24 cellular contexts compared by ENCODE assay signal in the genomic region with DNA sequence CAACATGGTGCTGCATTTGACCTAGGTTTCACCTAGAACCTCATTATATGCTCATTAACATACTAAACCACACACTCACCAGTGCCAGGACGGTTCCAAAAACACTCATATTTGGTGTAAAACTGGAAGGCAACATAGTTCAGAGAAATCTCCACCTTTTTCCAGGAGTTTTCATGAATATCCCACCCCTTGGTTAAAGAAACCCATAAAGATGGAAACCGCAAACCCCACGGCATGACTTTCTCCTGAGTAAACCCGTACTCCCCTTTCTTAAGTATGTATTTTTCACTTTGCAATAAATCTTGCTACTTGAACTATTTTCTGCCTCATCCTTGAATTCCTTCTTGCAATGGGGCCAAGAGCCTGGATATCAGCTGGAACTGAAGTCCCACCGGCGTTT.
DNase-seq lines count a peak whose midpoint lies in the region; ATAC-seq, FAIRE-seq and TF ChIP-seq lines count a peak whose summit lies in the region.
"Had no signal": no experiment of that assay in that cellular context is flagged by ENCODE, and none has a peak within 500 bp of the region (broad histone marks: within the 10 kb centered on the region; RNA-seq: fewer than 3 reads in every experiment).

No MANE protein-coding gene starts in this region.

- H3K4me3 ChIP-seq in K562: no peak overlapping the region
- H3K4me3 ChIP-seq in breast epithelium: no peak overlapping the region
- H3K4me3 ChIP-seq: A549, GM12878, HAP-1 had no signal

- H3K9me3 ChIP-seq in K562 (replicated peaks; ENCODE audit: control insufficient read depth, insufficient read depth, low read depth, low read length) (no peaks in the 10 kb centered on the region), breast epithelium (no peaks in the 10 kb centered on the region)
- H3K9me3 ChIP-seq: A549, HAP-1 had no signal

- no peak overlapping the region; the same call in 1 of the 2 replicates for H3K4me2 ChIP-seq in K562 (ENCODE audit: insufficient read depth, low read length)
- H3K4me2 ChIP-seq: A549 had no signal

- BruUV-seq in K562 (replicated peaks; lab: Mats Ljungman, UMichigan): no TSS peak

- H3K27ac ChIP-seq in K562 (ENCODE audit: extremely low read depth, low read depth, low read length): no peak overlapping the region
- H3K27ac ChIP-seq in breast epithelium: no peak overlapping the region
- H3K27ac ChIP-seq: A549 had no signal

- in situ Hi-C loops in K562 (cut with MboI): loop anchor here (25.0 kb wide), 1 partner anchor 1353 kb away; no protein-coding TSS in a partner anchor

- TF ChIP-seq POLR2A in K562 (conservative IDR thresholded peaks at IDR 0.05): no peak
- no peak for TF ChIP-seq POLR2A in breast epithelium (IDR thresholded peaks at IDR 0.05)

- H3K27me3 ChIP-seq in K562 (ENCODE audit: control insufficient read depth in 2 of 2, insufficient read depth in 2 of 2, low read length in 2 of 2) (no peaks in the 10 kb centered on the region), breast epithelium (no peaks in the 10 kb centered on the region)

- CTCF ChIA-PET in K562 (lab: Yijun Ruan, JAX; ENCODE audit: low intra/inter-chr PET ratio): no interaction called here

- no peaks in the 10 kb centered on the region for H4K20me1 ChIP-seq in K562 (replicated peaks; ENCODE audit: control insufficient read depth, insufficient read depth, low read length)

- no peak for TF ChIP-seq RAD21 in K562 (CRISPR knock-in tag; conservative IDR thresholded peaks at IDR 0.05 in 1 of 2, IDR thresholded peaks at IDR 0.05 in 1 of 2)

- no peak for TF ChIP-seq EP300 in K562 (IDR thresholded peaks at IDR 0.05; ENCODE audit: low read length)

- DNase-seq in Daoy (ENCODE audit: low read depth) (peak; percentile 38), RCC 7860 (ENCODE audit: low spot score) (peak; percentile 45), K562 (ENCODE audit: extremely low read depth in 1 of 4, low spot score in 3 of 4) (peak in 1 of 4 experiments; percentile 14), NCI-H1436 treated with DMSO at 0.1 percent for 48 hours (lab: John Stamatoyannopoulos, UW) (no peak), breast epithelium (ENCODE audit: low spot score in 2 of 2) (no peak), NCI-H2107 treated with DMSO at 0.1 percent for 48 hours (lab: John Stamatoyannopoulos, UW; ENCODE audit: unreplicated experiment) (no peak)
- DNase-seq: 8988T; ACHN; C1 segment of cervical spinal cord; Calu3; CD4-positive, alpha-beta memory T cell; COR-L47; DMS53; DND-41; EL; GDM1; GOT3; HFFc6 had no signal

- ATAC-seq in K562 (no peak), GM19324 (IDR thresholded peaks at IDR 0.05; ENCODE audit: low FRiP score, unreplicated experiment) (no peak)
- ATAC-seq: A549, GM12878 had no signal

- TF ChIP-seq CTCF in K562 (IDR thresholded peaks at IDR 0.05 in 2 of 3, conservative IDR thresholded peaks at IDR 0.05 in 1 of 3; ENCODE audit: insufficient read depth in 2 of 3, low read depth in 1 of 3, low read length in 3 of 3): no peak
- TF ChIP-seq CTCF in breast epithelium (IDR thresholded peaks at IDR 0.05): no peak

- FAIRE-seq in RCC 7860 (lab: Jason Lieb, UNC) (peak; percentile 76), K562 (lab: Jason Lieb, UNC) (peak; percentile 23)
- FAIRE-seq: A549, GM12878, GM19239, H54 had no signal

- peaks cover 0 to under 1% of the 10 kb centered on the region in 2 experiments; a peak in 1 of 5 replicates for H3K4me1 ChIP-seq in K562 (replicated peaks in 1 of 2; ENCODE audit: control insufficient read depth in 2 of 2, insufficient read depth in 2 of 2, low read length in 2 of 2)
- H3K4me1 ChIP-seq in breast epithelium: no peaks in the 10 kb centered on the region
- H3K4me1 ChIP-seq: A549 had no signal

- H3K79me2 ChIP-seq in K562 (ENCODE audit: control insufficient read depth, insufficient read depth, low read length): no peaks in the 10 kb centered on the region

- POLR2A ChIA-PET in K562 (lab: Yijun Ruan, JAX): no interaction called here

- WGBS in K562 (ENCODE audit: insufficient coverage, low coverage, missing lambda C conversion rate): 16% methylated on average over 5 of the region's 6 CpGs

- intact Hi-C loops in K562 (cut with micrococcal nuclease) (no loop called here), breast epithelium (cut with DNase I; ENCODE audit: low total_unique reads) (no loop called here)

- H2AFZ ChIP-seq in K562 (ENCODE audit: low read depth, low read length): peak overlapping the region; percentile 60

- no peak overlapping the region for H3K9ac ChIP-seq in K562 (ENCODE audit: insufficient read depth in 1 of 2, low read depth in 2 of 2, low read length in 2 of 2)

- H3K36me3 ChIP-seq in K562 (ENCODE audit: control insufficient read depth, insufficient read depth, low read length): no peaks in the 10 kb centered on the region
- H3K36me3 ChIP-seq in breast epithelium: no peaks in the 10 kb centered on the region
- H3K36me3 ChIP-seq: HAP-1 had no signal

- H3K9me1 ChIP-seq in K562 (ENCODE audit: control insufficient read depth, insufficient read depth, low read length): no peaks in the 10 kb centered on the region

TF ChIP-seq in K562, 482 proteins besides CTCF, POLR2A, EP300 and RAD21:
- TF ChIP-seq, protein P1, sequence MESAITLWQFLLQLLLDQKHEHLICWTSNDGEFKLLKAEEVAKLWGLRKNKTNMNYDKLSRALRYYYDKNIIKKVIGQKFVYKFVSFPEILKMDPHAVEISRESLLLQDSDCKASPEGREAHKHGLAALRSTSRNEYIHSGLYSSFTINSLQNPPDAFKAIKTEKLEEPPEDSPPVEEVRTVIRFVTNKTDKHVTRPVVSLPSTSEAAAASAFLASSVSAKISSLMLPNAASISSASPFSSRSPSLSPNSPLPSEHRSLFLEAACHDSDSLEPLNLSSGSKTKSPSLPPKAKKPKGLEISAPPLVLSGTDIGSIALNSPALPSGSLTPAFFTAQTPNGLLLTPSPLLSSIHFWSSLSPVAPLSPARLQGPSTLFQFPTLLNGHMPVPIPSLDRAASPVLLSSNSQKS (CRISPR knock-in tag; IDR thresholded peaks at IDR 0.05): no peak
- no peak for TF ChIP-seq ZC3H4 (CRISPR knock-in tag; IDR thresholded peaks at IDR 0.05; ENCODE audit: borderline replicate concordance)

Comparison
In these comparisons a context has a peak if more than half of its experiments do, and no peak if none do; other contexts are left out.
1. DNase-seq: peak in Daoy (single experiment) and RCC 7860 (single experiment); none in NCI-H1436 treated with DMSO at 0.1 percent for 48 hours (single experiment), breast epithelium (0 of 2) and NCI-H2107 treated with DMSO at 0.1 percent for 48 hours (single experiment).